In genomic region chr4:1285790-1286553, GRCh38 we compare ENCODE assay signal across 10 cellular contexts. TPM values are rescaled to one million over a fixed set of nuclear protein-coding genes. Genes with fewer than 3 reads are reported as not detected.
A peak's percentile ranks its signal among the peaks of the same experiment; 100 is the strongest.
DNase-seq lines count a peak whose midpoint lies in the region; ATAC-seq and TF ChIP-seq lines count a peak whose summit lies in the region.
"Had no signal": no experiment of that assay in that cellular context is flagged by ENCODE, and none has a peak within 500 bp of the region (broad histone marks: within the 10 kb centered on the region; RNA-seq: fewer than 3 reads in every experiment).

No MANE protein-coding gene starts in this region.

- peak overlapping the region in 2 of 7 donors; percentile 1 to 66 for H3K27ac Mint-ChIP-seq in CD4-positive, alpha-beta memory T cell

- DNase-seq in CD4-positive, alpha-beta memory T cell, result peak in 4 of 5 donors; percentile 23 to 58 (median 37)
- DNase-seq in HL-60 (ENCODE audit: low read depth in 1 of 2, low spot score in 1 of 2) (peak in 1 of 2 experiments; percentile 49), kidney tubule cell (ENCODE audit: low spot score) (peak; percentile 33), amygdala (lab: John Stamatoyannopoulos, UW) (no peak), HK-2 (ENCODE audit: unreplicated experiment) (no peak)
- peak; percentile 33 to 41 for DNase-seq in activated CD4-positive, alpha-beta T cell treated with anti-CD3 and anti-CD28 coated beads, Interleukin-2, amount 50 U/mL, for 4 hours
- DNase-seq in effector CD4-positive, alpha-beta T cell, result no peak
- DNase-seq: NCI-H1417 treated with DMSO at 0.1 percent for 48 hours, sigmoid colon had no signal

- no peaks in the 10 kb centered on the region for H3K9me3 ChIP-seq in CD4-positive, alpha-beta memory T cell (ENCODE audit: control insufficient read depth in 1 of 2, low read length in 2 of 2)
- H3K9me3 ChIP-seq: sigmoid colon had no signal

- intact Hi-C loops in CD4-positive, alpha-beta memory T cell (cut with micrococcal nuclease), result loop anchor here (1.0 kb wide), 1 partner anchor 156 kb away; no protein-coding TSS in a partner anchor

- H3K27me3 Mint-ChIP-seq in CD4-positive, alpha-beta memory T cell, result no peaks in the 10 kb centered on the region

- no peak overlapping the region for H3K27ac ChIP-seq in CD4-positive, alpha-beta memory T cell (ENCODE audit: low read depth, low read length)
- H3K27ac ChIP-seq in HL-60 (replicated peaks), result no peak overlapping the region
- H3K27ac ChIP-seq: sigmoid colon had no signal

- peaks cover 0 to 2% (median 0%) of the 10 kb centered on the region in 8 donors for H3K9me3 Mint-ChIP-seq in CD4-positive, alpha-beta memory T cell

- no peak overlapping the region for H3K4me3 ChIP-seq in CD4-positive, alpha-beta memory T cell (ENCODE audit: low read length in 2 of 2)
- H3K4me3 ChIP-seq in HL-60 (replicated peaks; ENCODE audit: insufficient read depth, low read length), result no peak overlapping the region
- H3K4me3 ChIP-seq: sigmoid colon had no signal

- peaks cover 0 to 2% of the 10 kb centered on the region in 2 donors for H3K36me3 Mint-ChIP-seq in CD4-positive, alpha-beta memory T cell

- no peaks in the 10 kb centered on the region for H3K36me3 ChIP-seq in CD4-positive, alpha-beta memory T cell (ENCODE audit: insufficient read depth, low read length)
- H3K36me3 ChIP-seq: sigmoid colon had no signal

- no peaks in the 10 kb centered on the region for H3K27me3 ChIP-seq in CD4-positive, alpha-beta memory T cell (ENCODE audit: insufficient read depth, low read length)
- H3K27me3 ChIP-seq in HL-60 (ENCODE audit: insufficient read depth, poor library complexity, severe bottlenecking), result no peaks in the 10 kb centered on the region
- H3K27me3 ChIP-seq: sigmoid colon had no signal

- CTCF ChIA-PET in CD4-positive, alpha-beta memory T cell (lab: Charles Lee; ENCODE audit: partially characterized antibody), result interaction anchor here (0.6 to 4.0 kb wide), 7 partner anchors 18 to 407 kb away, joined by 3 to 18 read pairs (median 4); partner anchors contain the start of gene UVSSA

- ATAC-seq in HG02852 (IDR thresholded peaks at IDR 0.05; ENCODE audit: unreplicated experiment), result no peak

- TF ChIP-seq CTCF in HL-60 (IDR thresholded peaks at IDR 0.05; ENCODE audit: insufficient read depth, low read length), result peak; percentile 20

- POLR2A ChIA-PET in CD4-positive, alpha-beta memory T cell (lab: Charles Lee; ENCODE audit: partially characterized antibody), result interaction anchor here (0.9 kb wide), 1 partner anchor 38 kb away, joined by 3 read pairs; no protein-coding TSS in a partner anchor

- peaks cover 15% of the 10 kb centered on the region for H3K4me1 ChIP-seq in CD4-positive, alpha-beta memory T cell (ENCODE audit: insufficient read depth, low read length)

- H3K4me1 Mint-ChIP-seq in CD4-positive, alpha-beta memory T cell, result peaks cover 6 to 17% (median 12%) of the 10 kb centered on the region in 4 donors

- peak overlapping the region in 2 of 8 donors; percentile 28 to 40 for H3K4me3 Mint-ChIP-seq in CD4-positive, alpha-beta memory T cell

RNA-seq across cellular contexts. Expression of gene MAEA, which starts 3.7 kb away (rescaled TPM):
- total RNA-seq in CD4-positive, alpha-beta memory T cell, result 100 to 1,000 TPM; 101 to 106 TPM
- polyA plus RNA-seq in CD4-positive, alpha-beta memory T cell, result 10 to 100 TPM; 54.1 to 70.9 TPM

RNA-seq across cellular contexts. Expression of gene CTBP1, which starts 37.0 kb away (rescaled TPM):
- 100 to 1,000 TPM; 186 to 195 TPM for total RNA-seq in CD4-positive, alpha-beta memory T cell
- 10 to 100 TPM; 39.3 to 79.0 TPM for polyA plus RNA-seq in CD4-positive, alpha-beta memory T cell

Comparison
In these comparisons a context has a peak if more than half of its experiments do, and no peak if none do; other contexts are left out.
1. DNase-seq: peak in CD4-positive, alpha-beta memory T cell (4 of 5), activated CD4-positive, alpha-beta T cell treated with anti-CD3 and anti-CD28 coated beads, Interleukin-2, amount 50 U/mL, for 4 hours (2 of 2) and kidney tubule cell (single experiment); none in effector CD4-positive, alpha-beta T cell (single experiment), amygdala (0 of 56) and HK-2 (single experiment).